17 cellular contexts compared by ENCODE assay signal in the genomic region with DNA sequence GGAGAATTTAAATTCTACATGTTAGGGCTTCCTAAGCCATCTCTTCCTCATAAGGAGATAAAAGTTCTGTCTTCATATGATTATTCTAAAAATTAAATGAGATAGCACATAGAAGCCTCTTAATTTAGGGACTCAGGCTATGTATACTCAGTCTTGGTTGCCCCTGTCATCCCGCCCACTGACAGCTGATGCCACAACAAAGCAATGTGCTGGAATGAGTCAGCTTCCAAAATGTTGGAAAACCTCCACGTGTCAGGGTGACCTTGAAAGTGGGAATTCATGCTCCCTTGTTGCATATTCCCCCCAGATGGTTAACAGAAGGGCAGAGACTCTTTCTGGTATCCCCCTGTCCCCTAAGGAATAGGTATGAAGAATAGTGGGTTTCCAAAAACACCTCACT.
A peak's percentile ranks its signal among the peaks of the same experiment; 100 is the strongest.
DNase-seq lines count a peak whose midpoint lies in the region; ATAC-seq and TF ChIP-seq lines count a peak whose summit lies in the region.
"Had no signal": no experiment of that assay in that cellular context is flagged by ENCODE, and none has a peak within 500 bp of the region (broad histone marks: within the 10 kb centered on the region; RNA-seq: fewer than 3 reads in every experiment).

No MANE protein-coding gene starts in this region.

- peaks cover 11% of the 10 kb centered on the region for H3K4me1 Mint-ChIP-seq in osteocyte (ENCODE audit: unreplicated experiment)
- H3K4me1 Mint-ChIP-seq: activated CD4-positive, alpha-beta T cell treated with anti-CD3 and anti-CD28 coated beads for 36 hours; naive B cell; T-helper 17 cell had no signal

- no peaks in the 10 kb centered on the region for H3K79me2 ChIP-seq in mammary epithelial cell (ENCODE audit: insufficient read depth, low read length)

- H3K36me3 Mint-ChIP-seq in osteocyte (ENCODE audit: unreplicated experiment): peaks cover 5% of the 10 kb centered on the region

- H3K4me3 Mint-ChIP-seq in osteocyte (ENCODE audit: unreplicated experiment): no peak overlapping the region
- H3K4me3 Mint-ChIP-seq: activated CD4-positive, alpha-beta T cell treated with anti-CD3 and anti-CD28 coated beads for 36 hours; activated T-cell treated with anti-CD3 and anti-CD28 coated beads, Interleukin-2, amount 50 U/mL, for 4 hours; naive B cell; T-helper 17 cell had no signal

- BruUV-seq in mammary epithelial cell (replicated peaks; lab: Mats Ljungman, UMichigan): no TSS peak

- CTCF ChIA-PET in mammary epithelial cell (lab: Charles Lee; ENCODE audit: low non-redundant PET): no interaction called here

- H2AFZ ChIP-seq in mammary epithelial cell (ENCODE audit: low read depth, low read length): no peak overlapping the region

- no peak for TF ChIP-seq EP300 in sigmoid colon (IDR thresholded peaks at IDR 0.05)

- dilution Hi-C loops in mammary epithelial cell (cut with HindIII; ENCODE audit: low sequenced_read_pairs): no loop called here

- no peak for TF ChIP-seq POLR2A in sigmoid colon (IDR thresholded peaks at IDR 0.05)

- peaks cover 10% of the 10 kb centered on the region for H3K9me3 Mint-ChIP-seq in osteocyte (ENCODE audit: unreplicated experiment)

- H3K27ac Mint-ChIP-seq in osteocyte (ENCODE audit: unreplicated experiment): no peak overlapping the region
- H3K27ac Mint-ChIP-seq: activated CD4-positive, alpha-beta T cell treated with anti-CD3 and anti-CD28 coated beads for 36 hours; T-helper 17 cell had no signal

- DNase-seq in COLO829 (ENCODE audit: low spot score) (peak; percentile 28), LHCN-M2 (ENCODE audit: low read depth) (peak; percentile 85), mammary epithelial cell (peak; percentile 44), lung microvascular endothelial cell (ENCODE audit: low read depth in 2 of 2) (peak; percentile 22 to 46), sigmoid colon (no peak), osteocyte (ENCODE audit: extremely low spot score, unreplicated experiment) (no peak), NCI-H1048 (lab: John Stamatoyannopoulos, UW) (no peak)
- DNase-seq: activated CD4-positive, alpha-beta T cell treated with anti-CD3 and anti-CD28 coated beads for 36 hours; activated T-cell treated with anti-CD3 and anti-CD28 coated beads, Interleukin-2, amount 50 U/mL, for 4 hours; amygdala; H7; naive B cell; NCI-H1092; T-helper 17 cell had no signal

- no peaks in the 10 kb centered on the region for H4K20me1 ChIP-seq in mammary epithelial cell (ENCODE audit: insufficient read depth, low read length)

- WGBS in mammary epithelial cell (ENCODE audit: low coverage, missing lambda C conversion rate): 42% methylated on average over 2 of the region's 2 CpGs
- WGBS in sigmoid colon, 2 donors: 73 to 84% methylated on average over 2 of the region's 2 CpGs

- no peak for ATAC-seq in HG03442 (IDR thresholded peaks at IDR 0.05; ENCODE audit: unreplicated experiment)
- ATAC-seq: activated CD4-positive, alpha-beta T cell treated with anti-CD3 and anti-CD28 coated beads for 36 hours; activated T-cell treated with anti-CD3 and anti-CD28 coated beads, Interleukin-2, amount 50 U/mL, for 4 hours; T-helper 17 cell had no signal

- in situ Hi-C loops in mammary epithelial cell (cut with MboI; ENCODE audit: low sequenced_read_pairs in 2 of 2): no loop called here

- no peaks in the 10 kb centered on the region for H3K27me3 ChIP-seq in mammary epithelial cell (ENCODE audit: insufficient read depth, low read length)
- no peaks in the 10 kb centered on the region for H3K27me3 ChIP-seq in sigmoid colon
- H3K27me3 ChIP-seq: dorsolateral prefrontal cortex had no signal

- no peaks in the 10 kb centered on the region for H3K9me3 ChIP-seq in mammary epithelial cell (replicated peaks; ENCODE audit: insufficient read depth, low read length)
- peaks cover 0 to 7% (median 0%) of the 10 kb centered on the region in 4 donors for H3K9me3 ChIP-seq in sigmoid colon

- peak overlapping the region; percentile 48 for H3K27ac ChIP-seq in mammary epithelial cell (ENCODE audit: insufficient read depth, low read depth, low read length)
- no peak overlapping the region for H3K27ac ChIP-seq in sigmoid colon
- H3K27ac ChIP-seq: C4-2B had no signal

- intact Hi-C loops in mammary epithelial cell (cut with micrococcal nuclease) (loop anchor here (5.0 kb wide), 1 partner anchor 64 kb away; no protein-coding TSS in a partner anchor), sigmoid colon (cut with DNase I) (no loop called here)

- H3K4me2 ChIP-seq in mammary epithelial cell (ENCODE audit: insufficient read depth, low read depth, low read length): no peak overlapping the region

- H3K27me3 Mint-ChIP-seq in osteocyte (ENCODE audit: unreplicated experiment): peaks cover 16% of the 10 kb centered on the region
- H3K27me3 Mint-ChIP-seq: T-helper 17 cell had no signal

- H3K4me1 ChIP-seq in mammary epithelial cell (ENCODE audit: insufficient read depth, low read length) (peaks cover 40% of the 10 kb centered on the region), sigmoid colon (no peaks in the 10 kb centered on the region)

- TF ChIP-seq CTCF in mammary epithelial cell (conservative IDR thresholded peaks at IDR 0.05 in 1 of 2, IDR thresholded peaks at IDR 0.05 in 1 of 2; ENCODE audit: extremely low read depth in 1 of 2, insufficient read depth in 1 of 2, low read depth in 1 of 2, low read length in 2 of 2) (no peak), sigmoid colon (IDR thresholded peaks at IDR 0.05) (no peak), osteocyte (IDR thresholded peaks at IDR 0.05) (no peak)

- H3K36me3 ChIP-seq in mammary epithelial cell (ENCODE audit: insufficient read depth, low read length) (no peaks in the 10 kb centered on the region), sigmoid colon (no peaks in the 10 kb centered on the region)

- H3K4me3 ChIP-seq in mammary epithelial cell (replicated peaks in 1 of 3; ENCODE audit: insufficient read depth in 1 of 3, low read depth in 2 of 3, low read length in 3 of 3): no peak overlapping the region
- no peak overlapping the region for H3K4me3 ChIP-seq in sigmoid colon
- H3K4me3 ChIP-seq: dorsolateral prefrontal cortex had no signal

- H3K9ac ChIP-seq in mammary epithelial cell (ENCODE audit: insufficient read depth, low read length): no peak overlapping the region

Comparison
In these comparisons a context has a peak if more than half of its experiments do, and no peak if none do; other contexts are left out.
1. DNase-seq: peak in COLO829 (single experiment), LHCN-M2 (single experiment), mammary epithelial cell (single experiment) and lung microvascular endothelial cell (2 of 2); none in sigmoid colon (single experiment), osteocyte (single experiment) and NCI-H1048 (single experiment).